In genomic region chr7:84686373-84686772, GRCh38 we compare ENCODE assay signal across 20 cellular contexts.
"Had no signal": no experiment of that assay in that cellular context is flagged by ENCODE, and none has a peak within 500 bp of the region (broad histone marks: within the 10 kb centered on the region; RNA-seq: fewer than 3 reads in every experiment).

No MANE protein-coding gene starts in this region.

- H2AFZ ChIP-seq: hepatocyte had no signal

- H3K4me3 ChIP-seq: ascending aorta, hepatocyte, right atrium auricular region, skin epidermis, transverse colon had no signal

- H3K4me2 ChIP-seq: hepatocyte had no signal

- H3K27ac ChIP-seq: ascending aorta, hepatocyte, neutrophil, right atrium auricular region, skin epidermis, transverse colon had no signal

- H3K79me2 ChIP-seq: hepatocyte had no signal

- H3K36me3 ChIP-seq: ascending aorta, neutrophil, right atrium auricular region, transverse colon had no signal

- H3K9me3 ChIP-seq: ascending aorta, neutrophil, right atrium auricular region, transverse colon had no signal

- H3K4me1 ChIP-seq: ascending aorta, right atrium auricular region, transverse colon had no signal

- DNase-seq: activated CD4-positive, alpha-beta T cell treated with anti-CD3 and anti-CD28 coated beads for 1 hour; activated CD4-positive, alpha-beta T cell treated with anti-CD3 and anti-CD28 coated beads, Interleukin-2, amount 50 U/mL, for 4 hours; activated naive CD4-positive, alpha-beta T cell treated with Interleukin-2 at 50 U/mL for 16 hours; activated T-cell treated with anti-CD3 and anti-CD28 coated beads for 4 hours; left ventricle myocardium superior; mesenchymal stem cell; naive thymus-derived CD8-positive, alpha-beta T cell; stimulated activated CD4-positive, alpha-beta T cell treated with anti-CD3 and anti-CD28 coated beads, Interleukin-15, amount 100 ng/mL, for 24 hours; stimulated activated CD4-positive, alpha-beta T cell treated with anti-CD3 and anti-CD28 coated beads, Interleukin-4, amount 100 ng/mL, for 4 hours; stimulated activated CD8-positive, alpha-beta memory T cell treated with anti-CD3 and anti-CD28 coated beads, Interleukin-4, amount 100 ng/mL, for 48 hours; stimulated activated naive CD4-positive, alpha-beta T cell treated with Interleukin-2 at 50 U/mL for 16 hours; substantia nigra; T-helper 1 cell; T1000; transverse colon had no signal

- H3K27me3 ChIP-seq: ascending aorta, hepatocyte, neutrophil, right atrium auricular region, transverse colon had no signal
